In genomic region chr16:81405702-81406113, GRCh38 we compare ENCODE assay signal across 10 cellular contexts. TPM values are rescaled to one million over a fixed set of nuclear protein-coding genes. Genes with fewer than 3 reads are reported as not detected.
A peak's percentile ranks its signal among the peaks of the same experiment; 100 is the strongest.
DNase-seq lines count a peak whose midpoint lies in the region; ATAC-seq and TF ChIP-seq lines count a peak whose summit lies in the region.
"Had no signal": no experiment of that assay in that cellular context is flagged by ENCODE, and none has a peak within 500 bp of the region (broad histone marks: within the 10 kb centered on the region; RNA-seq: fewer than 3 reads in every experiment).

No MANE protein-coding gene starts in this region.

- TF ChIP-seq CTCF in body of pancreas (IDR thresholded peaks at IDR 0.05) (peak in 2 of 7 experiments; percentile 12 to 15), glutamatergic neuron (IDR thresholded peaks at IDR 0.05; ENCODE audit: partially characterized antibody, unreplicated experiment) (no peak), endothelial cell (IDR thresholded peaks at IDR 0.05; ENCODE audit: unreplicated experiment) (no peak)

- H3K36me3 ChIP-seq in ACC112 (ENCODE audit: insufficient read depth, low read length) (no peaks in the 10 kb centered on the region), body of pancreas (replicated peaks in 1 of 2; ENCODE audit: insufficient read depth in 1 of 2, low read depth in 2 of 2) (no peaks in the 10 kb centered on the region)

- CTCF ChIA-PET in activated naive CD4-positive, alpha-beta T cell treated with anti-CD3 and anti-CD28 coated beads for 36 hours (lab: Charles Lee): interaction anchor here (3.8 to 4.3 kb wide), 2 partner anchors 217 to 318 kb away, joined by 18 to 36 read pairs; no protein-coding TSS in a partner anchor

- TF ChIP-seq POLR2A in body of pancreas (IDR thresholded peaks at IDR 0.05): no peak

- no peaks in the 10 kb centered on the region for H3K4me1 Mint-ChIP-seq in activated naive CD4-positive, alpha-beta T cell treated with anti-CD3 and anti-CD28 coated beads for 36 hours (ENCODE audit: low read depth)
- peaks cover 6% of the 10 kb centered on the region for H3K4me1 Mint-ChIP-seq in glutamatergic neuron (ENCODE audit: low read depth, unreplicated experiment)
- no peaks in the 10 kb centered on the region for H3K4me1 Mint-ChIP-seq in endothelial cell (ENCODE audit: unreplicated experiment)

- no peaks in the 10 kb centered on the region for H3K27me3 Mint-ChIP-seq in activated naive CD4-positive, alpha-beta T cell treated with anti-CD3 and anti-CD28 coated beads for 36 hours (ENCODE audit: low read depth)
- H3K27me3 Mint-ChIP-seq in glutamatergic neuron (ENCODE audit: unreplicated experiment): no peaks in the 10 kb centered on the region
- peaks cover 4% of the 10 kb centered on the region for H3K27me3 Mint-ChIP-seq in endothelial cell (ENCODE audit: unreplicated experiment)

- H3K27ac Mint-ChIP-seq in activated naive CD4-positive, alpha-beta T cell treated with anti-CD3 and anti-CD28 coated beads for 36 hours: no peak overlapping the region
- H3K27ac Mint-ChIP-seq in glutamatergic neuron (ENCODE audit: unreplicated experiment) (no peak overlapping the region), endothelial cell (ENCODE audit: unreplicated experiment) (no peak overlapping the region)
- H3K27ac Mint-ChIP-seq: stimulated activated memory B cell treated with anti-CD40 and anti-IgM and Interleukin-4, amounts not matched to agents 10 μg/mL and 1 μg/mL and 100 μg/mL, for 72 hours had no signal

- peak; percentile 58 for DNase-seq in HS-5 (ENCODE audit: low read depth)
- peak; percentile 19 to 34 (median 22) for DNase-seq in body of pancreas
- peak; percentile 99 for DNase-seq in kidney tubule cell (ENCODE audit: low spot score)
- no peak for DNase-seq in GM19240 (ENCODE audit: insufficient read length, low spot score)
- no peak for DNase-seq in activated naive CD4-positive, alpha-beta T cell treated with anti-CD3 and anti-CD28 coated beads for 36 hours
- DNase-seq in glutamatergic neuron: no peak
- no peak for DNase-seq in endothelial cell (ENCODE audit: low spot score)

- no peaks in the 10 kb centered on the region for H3K36me3 Mint-ChIP-seq in activated naive CD4-positive, alpha-beta T cell treated with anti-CD3 and anti-CD28 coated beads for 36 hours (ENCODE audit: low read depth)
- H3K36me3 Mint-ChIP-seq in glutamatergic neuron (ENCODE audit: unreplicated experiment) (no peaks in the 10 kb centered on the region), endothelial cell (ENCODE audit: low read depth, unreplicated experiment) (no peaks in the 10 kb centered on the region)
- H3K36me3 Mint-ChIP-seq: stimulated activated memory B cell treated with anti-CD40 and anti-IgM and Interleukin-4, amounts not matched to agents 10 μg/mL and 1 μg/mL and 100 μg/mL, for 72 hours had no signal

- no peaks in the 10 kb centered on the region for H3K9me3 Mint-ChIP-seq in activated naive CD4-positive, alpha-beta T cell treated with anti-CD3 and anti-CD28 coated beads for 36 hours
- peaks cover 1% of the 10 kb centered on the region for H3K9me3 Mint-ChIP-seq in glutamatergic neuron (ENCODE audit: unreplicated experiment)
- no peaks in the 10 kb centered on the region for H3K9me3 Mint-ChIP-seq in endothelial cell (ENCODE audit: unreplicated experiment)
- H3K9me3 Mint-ChIP-seq: stimulated activated memory B cell treated with anti-CD40 and anti-IgM and Interleukin-4, amounts not matched to agents 10 μg/mL and 1 μg/mL and 100 μg/mL, for 72 hours had no signal

- intact Hi-C loops in body of pancreas (cut with DNase I): no loop called here
- intact Hi-C loops in activated naive CD4-positive, alpha-beta T cell treated with anti-CD3 and anti-CD28 coated beads for 36 hours (cut with micrococcal nuclease): loop anchor here (10.0 kb wide), 1 partner anchor 469 kb away; no protein-coding TSS in a partner anchor

- 54 to 55% methylated on average over 11 of the region's 11 CpGs for WGBS in body of pancreas, 2 donors

- no peaks in the 10 kb centered on the region for H3K9me3 ChIP-seq in body of pancreas

- no peaks in the 10 kb centered on the region for H3K79me2 ChIP-seq in ACC112 (ENCODE audit: control insufficient read depth, insufficient read depth, low read length, unreplicated experiment)
- H3K79me2 ChIP-seq: parathyroid adenoma had no signal

- H3K4me3 Mint-ChIP-seq in activated naive CD4-positive, alpha-beta T cell treated with anti-CD3 and anti-CD28 coated beads for 36 hours: no peak overlapping the region
- no peak overlapping the region for H3K4me3 Mint-ChIP-seq in glutamatergic neuron (ENCODE audit: unreplicated experiment)
- H3K4me3 Mint-ChIP-seq in endothelial cell (ENCODE audit: unreplicated experiment): no peak overlapping the region
- H3K4me3 Mint-ChIP-seq: stimulated activated memory B cell treated with anti-CD40 and anti-IgM and Interleukin-4, amounts not matched to agents 10 μg/mL and 1 μg/mL and 100 μg/mL, for 72 hours had no signal

- H3K27me3 ChIP-seq in ACC112 (ENCODE audit: insufficient read depth, low read length): no peaks in the 10 kb centered on the region
- H3K27me3 ChIP-seq in body of pancreas: no peaks in the 10 kb centered on the region

- peak; percentile 57 for ATAC-seq in body of pancreas
- ATAC-seq: stimulated activated memory B cell treated with anti-CD40 and anti-IgM and Interleukin-4, amounts not matched to agents 10 μg/mL and 1 μg/mL and 100 μg/mL, for 72 hours had no signal

- H3K4me1 ChIP-seq in ACC112 (ENCODE audit: control insufficient read depth, insufficient read depth, low read length, unreplicated experiment): peaks cover 11% of the 10 kb centered on the region
- peaks cover 5% of the 10 kb centered on the region for H3K4me1 ChIP-seq in body of pancreas
- H3K4me1 ChIP-seq: parathyroid adenoma had no signal

- peak overlapping the region; percentile 69 for H3K27ac ChIP-seq in ACC112 (ENCODE audit: low read depth, low read length)
- peak overlapping the region in 2 of 4 donors; percentile 58 for H3K27ac ChIP-seq in body of pancreas
- H3K27ac ChIP-seq: parathyroid adenoma had no signal

- no peak overlapping the region for H2AFZ ChIP-seq in ACC112 (ENCODE audit: low read length, unreplicated experiment)
- H2AFZ ChIP-seq: parathyroid adenoma had no signal

- H3K4me3 ChIP-seq in ACC112 (ENCODE audit: low read depth, low read length): no peak overlapping the region
- H3K4me3 ChIP-seq in body of pancreas: no peak overlapping the region

RNA-seq across cellular contexts. Expression of gene CMIP, which starts 38.9 kb away (rescaled TPM):
- total RNA-seq in body of pancreas (10 to 100 TPM; 18.7 to 18.8 TPM), glutamatergic neuron (ENCODE audit: unreplicated experiment) (163 TPM), endothelial cell (ENCODE audit: unreplicated experiment) (98.9 TPM)
- total RNA-seq in activated naive CD4-positive, alpha-beta T cell treated with anti-CD3 and anti-CD28 coated beads for 36 hours: 10 to 100 TPM; 28.6 to 28.8 TPM

Comparison
In these comparisons a context has a peak if more than half of its experiments do, and no peak if none do; other contexts are left out.
1. DNase-seq: peak in HS-5 (single experiment), body of pancreas (4 of 4) and kidney tubule cell (single experiment); none in GM19240 (single experiment), activated naive CD4-positive, alpha-beta T cell treated with anti-CD3 and anti-CD28 coated beads for 36 hours (single experiment), glutamatergic neuron (single experiment) and endothelial cell (single experiment).